ENCODE assay signal across 20 cellular contexts in the genomic region with DNA sequence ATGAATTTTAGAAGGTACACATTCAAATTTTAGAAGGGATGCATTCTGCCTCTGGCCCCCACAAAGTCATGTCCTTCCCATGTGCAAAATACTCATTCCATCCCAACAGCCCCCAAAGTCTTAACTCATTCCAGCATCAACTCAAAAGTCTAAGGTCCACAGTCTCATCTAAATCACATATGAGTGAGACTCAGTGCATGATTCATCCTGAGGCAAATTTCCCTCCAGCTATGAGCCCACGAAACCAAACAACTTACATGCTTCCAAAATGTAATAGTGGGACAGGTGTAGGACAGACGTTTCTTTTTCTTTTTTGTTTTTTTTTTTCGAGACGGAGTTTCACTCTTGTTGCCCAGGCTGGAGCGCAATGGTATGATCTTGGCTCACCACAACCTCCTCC. TPM values are rescaled to one million over a fixed set of nuclear protein-coding genes. Genes with fewer than 3 reads are reported as not detected.
DNase-seq lines count a peak whose midpoint lies in the region; ATAC-seq and TF ChIP-seq lines count a peak whose summit lies in the region.
"Had no signal": no experiment of that assay in that cellular context is flagged by ENCODE, and none has a peak within 500 bp of the region (broad histone marks: within the 10 kb centered on the region; RNA-seq: fewer than 3 reads in every experiment).

No MANE protein-coding gene starts in this region.

- WGBS in IMR-90 (ENCODE audit: extremely low coverage in 2 of 2, insufficient read length in 1 of 2), 2 experiments: no CpG with 5 or more reads among the region's 5 CpGs

- H2BK120ac ChIP-seq in IMR-90 (ENCODE audit: low read depth, low read length): no peak overlapping the region

- H3K23ac ChIP-seq in IMR-90 (ENCODE audit: low read depth, low read length): no peak overlapping the region

- H3K27me3 ChIP-seq in IMR-90 (ENCODE audit: control insufficient read depth, insufficient read depth, low read length) (no peaks in the 10 kb centered on the region), foreskin keratinocyte (no peaks in the 10 kb centered on the region)

- H2AFZ ChIP-seq in IMR-90 (replicated peaks; ENCODE audit: low read length, poor library complexity): no peak overlapping the region

- no peak overlapping the region for H2BK5ac ChIP-seq in IMR-90 (ENCODE audit: low read depth, low read length, poor library complexity, severe bottlenecking)

- H2AK5ac ChIP-seq in IMR-90 (ENCODE audit: low read depth, low read length): no peak overlapping the region

- no peaks in the 10 kb centered on the region for H3K9me3 ChIP-seq in IMR-90 (ENCODE audit: control insufficient read depth, insufficient read depth, low read length)
- H3K9me3 ChIP-seq: BE2C had no signal

- in situ Hi-C loops in IMR-90 (cut with MboI; ENCODE audit: low sequenced_read_pairs): no loop called here

- H2BK15ac ChIP-seq in IMR-90 (ENCODE audit: low read depth, low read length): no peak overlapping the region

- no peak overlapping the region for H3K4ac ChIP-seq in IMR-90 (ENCODE audit: low read depth, low read length)

- TF ChIP-seq CTCF in IMR-90 (conservative IDR thresholded peaks at IDR 0.05; ENCODE audit: low read depth, low read length): no peak
- TF ChIP-seq CTCF in foreskin keratinocyte (conservative IDR thresholded peaks at IDR 0.05): no peak

- H4K91ac ChIP-seq in IMR-90 (ENCODE audit: insufficient read depth, low read depth, low read length): no peak overlapping the region

- H3K18ac ChIP-seq in IMR-90 (ENCODE audit: low read depth, low read length): no peak overlapping the region

- no peak overlapping the region for H3K14ac ChIP-seq in IMR-90 (replicated peaks; ENCODE audit: low read depth, low read length)

- no peaks in the 10 kb centered on the region for H3K36me3 ChIP-seq in IMR-90 (ENCODE audit: control insufficient read depth, insufficient read depth, low read length)
- H3K36me3 ChIP-seq: BE2C had no signal

- H2AK9ac ChIP-seq in IMR-90 (replicated peaks; ENCODE audit: low read depth, low read length, poor library complexity): no peak overlapping the region

- no peak overlapping the region for H3K27ac ChIP-seq in IMR-90 (ENCODE audit: insufficient read depth, low read length)
- no peak overlapping the region for H3K27ac ChIP-seq in foreskin keratinocyte

- intact Hi-C loops in IMR-90 (cut with micrococcal nuclease): no loop called here

- CTCF ChIA-PET in IMR-90 (lab: Yijun Ruan, JAX): no interaction called here

- H3K9ac ChIP-seq in IMR-90 (ENCODE audit: low read depth, low read length): no peak overlapping the region

- DNase-seq in ELR (ENCODE audit: low read depth) (peak; percentile 52), IMR-90 (peak; percentile 36), RKO (ENCODE audit: low spot score) (peak; percentile 52), foreskin keratinocyte (peak in 1 of 2 donors; percentile 20), NCI-H2196 treated with DMSO at 0.1 percent for 48 hours (lab: John Stamatoyannopoulos, UW; ENCODE audit: unreplicated experiment) (no peak), iPS-NIHi7 (ENCODE audit: extremely low spot score) (no peak), pons (ENCODE audit: low spot score) (no peak), HCEC 1CT (no peak)
- DNase-seq: ACHN; BE2C; C1 segment of cervical spinal cord; CD4-positive, CD25-positive, alpha-beta regulatory T cell; CD8-positive, alpha-beta memory T cell; COR-L47; DMS 273 treated with DMSO at 0.1 percent for 48 hours; DMS53; DND-41; GDM1; GOT3; H7 had no signal

- no peak for TF ChIP-seq POLR2A in IMR-90 (IDR thresholded peaks at IDR 0.05; ENCODE audit: low read depth, low read length)

- no peak overlapping the region for H4K8ac ChIP-seq in IMR-90 (ENCODE audit: low read depth in 2 of 2, low read length in 2 of 2)

- TF ChIP-seq RAD21 in IMR-90 (IDR thresholded peaks at IDR 0.05; ENCODE audit: low read length): no peak

- no peak overlapping the region for H2BK20ac ChIP-seq in IMR-90 (ENCODE audit: low read depth, low read length)

- H3K9me1 ChIP-seq in IMR-90 (ENCODE audit: insufficient read depth, low read length): no peaks in the 10 kb centered on the region

- no TSS peak for BruUV-seq in IMR-90 (replicated peaks; lab: Mats Ljungman, UMichigan)

- no peak overlapping the region for H4K5ac ChIP-seq in IMR-90 (ENCODE audit: low read depth, low read length)

- no peak overlapping the region for H3K4me3 ChIP-seq in IMR-90 (ENCODE audit: insufficient read depth, low read depth, low read length)

- H4K20me1 ChIP-seq in IMR-90 (ENCODE audit: insufficient read depth, low read length): no peaks in the 10 kb centered on the region

- ATAC-seq in IMR-90 (ENCODE audit: low read depth) (peak; percentile 40; the same call in 1 of the 2 replicates), foreskin keratinocyte (peak; percentile 57)

- H3K4me2 ChIP-seq in IMR-90 (ENCODE audit: low read depth, low read length): no peak overlapping the region

- H3K4me1 ChIP-seq in IMR-90 (ENCODE audit: control insufficient read depth, insufficient read depth, low read length): no peaks in the 10 kb centered on the region
- H3K4me1 ChIP-seq in foreskin keratinocyte: no peaks in the 10 kb centered on the region
- H3K4me1 ChIP-seq: BE2C had no signal

- H3K79me1 ChIP-seq in IMR-90 (ENCODE audit: low read depth in 1 of 2, low read length in 2 of 2): no peaks in the 10 kb centered on the region

- POLR2A ChIA-PET in IMR-90 (lab: Charles Lee; ENCODE audit: unreplicated experiment): interaction anchor here (0.6 kb wide), 1 partner anchor 138 kb away, joined by 3 read pairs; no protein-coding TSS in a partner anchor

- dilution Hi-C loops in IMR-90 (cut with HindIII; ENCODE audit: low sequenced_read_pairs, unreplicated experiment): no loop called here

- no peak overlapping the region for H3K56ac ChIP-seq in IMR-90 (ENCODE audit: extremely low read depth, insufficient read depth, low read length)

TF ChIP-seq in IMR-90, 13 proteins besides CTCF, POLR2A, EP300 and RAD21:
- TF ChIP-seq CHD1 (IDR thresholded peaks at IDR 0.05; ENCODE audit: low read depth, low read length): no peak

RNA-seq across cellular contexts. Expression of a gene that starts 12.5 kb away (rescaled TPM):
- total RNA-seq in IMR-90 (2012; rRNA removed): 0.54 and 0.56 TPM in 2 replicates
- polyA plus RNA-seq in IMR-90 (2012; rRNA removed): 0.50 TPM in 2 replicates
- 0.16 and 0.30 TPM in 2 replicates for polyA plus RNA-seq in IMR-90 (2012; cell fraction: cytosol; rRNA removed)
- polyA plus RNA-seq in IMR-90 (2012; cell fraction: nucleus; rRNA removed; ENCODE audit: low replicate concordance): 3.6 and 4.1 TPM in 2 replicates
- total RNA-seq in foreskin keratinocyte: 0.61 and 0.74 TPM in 2 replicates
- polyA plus RNA-seq in foreskin keratinocyte: 0.19 and 0.21 TPM in 2 replicates

Comparison
In these comparisons a context has a peak if more than half of its experiments do, and no peak if none do; other contexts are left out.
1. DNase-seq: peak in ELR (single experiment), IMR-90 (single experiment) and RKO (single experiment); none in NCI-H2196 treated with DMSO at 0.1 percent for 48 hours (single experiment), iPS-NIHi7 (single experiment), pons (single experiment) and HCEC 1CT (single experiment).